In genomic region chr9:98611986-98612505, GRCh38 we compare ENCODE assay signal across 18 cellular contexts.
DNase-seq lines count a peak whose midpoint lies in the region; TF ChIP-seq lines count a peak whose summit lies in the region.
"Had no signal": no experiment of that assay in that cellular context is flagged by ENCODE, and none has a peak within 500 bp of the region (broad histone marks: within the 10 kb centered on the region; RNA-seq: fewer than 3 reads in every experiment).

No MANE protein-coding gene starts in this region.

- H3K9me3 Mint-ChIP-seq in glutamatergic neuron (ENCODE audit: unreplicated experiment): peaks cover 3% of the 10 kb centered on the region
- H3K9me3 Mint-ChIP-seq in activated CD4-positive, alpha-beta memory T cell treated with anti-CD3 and anti-CD28 coated beads, Interleukin-2, amount 10 ng/mL, durations not matched to agents 7 days and 5 days: no peaks in the 10 kb centered on the region
- H3K9me3 Mint-ChIP-seq: CD8-positive, alpha-beta T cell had no signal

- H3K27ac ChIP-seq in thyroid gland: no peak overlapping the region

- no peaks in the 10 kb centered on the region for H3K36me3 ChIP-seq in thyroid gland

- no peak for TF ChIP-seq POLR2A in thyroid gland (IDR thresholded peaks at IDR 0.05)

- CTCF ChIA-PET in activated CD4-positive, alpha-beta memory T cell treated with anti-CD3 and anti-CD28 coated beads, Interleukin-2, amount 10 ng/mL, durations not matched to agents 7 days and 5 days (lab: Charles Lee): no interaction called here

- H3K4me3 Mint-ChIP-seq in glutamatergic neuron (ENCODE audit: unreplicated experiment): no peak overlapping the region
- no peak overlapping the region for H3K4me3 Mint-ChIP-seq in activated CD4-positive, alpha-beta memory T cell treated with anti-CD3 and anti-CD28 coated beads, Interleukin-2, amount 10 ng/mL, durations not matched to agents 7 days and 5 days
- H3K4me3 Mint-ChIP-seq: CD8-positive, alpha-beta T cell had no signal

- H3K4me1 Mint-ChIP-seq in glutamatergic neuron (ENCODE audit: low read depth, unreplicated experiment): peaks cover 40% of the 10 kb centered on the region
- no peaks in the 10 kb centered on the region for H3K4me1 Mint-ChIP-seq in activated CD4-positive, alpha-beta memory T cell treated with anti-CD3 and anti-CD28 coated beads, Interleukin-2, amount 10 ng/mL, durations not matched to agents 7 days and 5 days

- POLR2A ChIA-PET in activated CD4-positive, alpha-beta memory T cell treated with anti-CD3 and anti-CD28 coated beads, Interleukin-2, amount 10 ng/mL, durations not matched to agents 7 days and 5 days (lab: Charles Lee): no interaction called here

- DNase-seq in NCI-H2171 treated with DMSO at 0.1 percent for 48 hours (lab: John Stamatoyannopoulos, UW) (peak; percentile 22), NCI-H2171 (lab: John Stamatoyannopoulos, UW) (no peak), NCI-H69 (lab: John Stamatoyannopoulos, UW) (peak; percentile 85), glutamatergic neuron (no peak), thyroid gland (peak; percentile 43 to 66), middle frontal gyrus (ENCODE audit: extremely low spot score, low spot score) (no peak), NCI-H146 (lab: John Stamatoyannopoulos, UW) (no peak)
- no peak for DNase-seq in activated CD4-positive, alpha-beta memory T cell treated with anti-CD3 and anti-CD28 coated beads, Interleukin-2, amount 10 ng/mL, durations not matched to agents 7 days and 5 days
- DNase-seq: Calu3; CD8-positive, alpha-beta T cell; DMS79; KBM-7; NCI-H1105 treated with DMSO at 0.1 percent for 48 hours; NCI-H187; NCI-H2107; NCI-H446 treated with DMSO at 0.1 percent for 48 hours; NCI-H774; Right ventricle myocardium superior had no signal

- peaks cover 3% of the 10 kb centered on the region for H3K27me3 Mint-ChIP-seq in glutamatergic neuron (ENCODE audit: unreplicated experiment)
- H3K27me3 Mint-ChIP-seq in activated CD4-positive, alpha-beta memory T cell treated with anti-CD3 and anti-CD28 coated beads, Interleukin-2, amount 10 ng/mL, durations not matched to agents 7 days and 5 days: peaks cover 30% of the 10 kb centered on the region

- H3K36me3 Mint-ChIP-seq in glutamatergic neuron (ENCODE audit: unreplicated experiment): no peaks in the 10 kb centered on the region
- H3K36me3 Mint-ChIP-seq in activated CD4-positive, alpha-beta memory T cell treated with anti-CD3 and anti-CD28 coated beads, Interleukin-2, amount 10 ng/mL, durations not matched to agents 7 days and 5 days (ENCODE audit: low read depth): no peaks in the 10 kb centered on the region
- H3K36me3 Mint-ChIP-seq: CD8-positive, alpha-beta T cell had no signal

- peak overlapping the region; percentile 2 for H3K27ac Mint-ChIP-seq in glutamatergic neuron (ENCODE audit: unreplicated experiment)
- H3K27ac Mint-ChIP-seq in activated CD4-positive, alpha-beta memory T cell treated with anti-CD3 and anti-CD28 coated beads, Interleukin-2, amount 10 ng/mL, durations not matched to agents 7 days and 5 days: no peak overlapping the region
- H3K27ac Mint-ChIP-seq: CD8-positive, alpha-beta T cell had no signal

- no peaks in the 10 kb centered on the region for H3K27me3 ChIP-seq in thyroid gland

- WGBS in thyroid gland, 2 donors: 25 to 36% methylated on average over 5 of the region's 5 CpGs

- no peak overlapping the region for H3K4me3 ChIP-seq in thyroid gland (replicated peaks in 1 of 3)

- peaks cover 16 to 31% of the 10 kb centered on the region in 2 donors for H3K4me1 ChIP-seq in thyroid gland

- intact Hi-C loops in thyroid gland (cut with DNase I): no loop called here

- H3K9me3 ChIP-seq in thyroid gland: no peaks in the 10 kb centered on the region

- TF ChIP-seq CTCF in glutamatergic neuron (IDR thresholded peaks at IDR 0.05; ENCODE audit: partially characterized antibody, unreplicated experiment) (no peak), thyroid gland (IDR thresholded peaks at IDR 0.05) (no peak)

Comparison
In these comparisons a context has a peak if more than half of its experiments do, and no peak if none do; other contexts are left out.
1. DNase-seq: peak in NCI-H2171 treated with DMSO at 0.1 percent for 48 hours (single experiment), NCI-H69 (single experiment) and thyroid gland (2 of 2); none in NCI-H2171 (single experiment), glutamatergic neuron (single experiment), middle frontal gyrus (single experiment), NCI-H146 (single experiment) and activated CD4-positive, alpha-beta memory T cell treated with anti-CD3 and anti-CD28 coated beads, Interleukin-2, amount 10 ng/mL, durations not matched to agents 7 days and 5 days (single experiment).